Comparison of ENCODE assay signal across 8 cellular contexts in the genomic region with DNA sequence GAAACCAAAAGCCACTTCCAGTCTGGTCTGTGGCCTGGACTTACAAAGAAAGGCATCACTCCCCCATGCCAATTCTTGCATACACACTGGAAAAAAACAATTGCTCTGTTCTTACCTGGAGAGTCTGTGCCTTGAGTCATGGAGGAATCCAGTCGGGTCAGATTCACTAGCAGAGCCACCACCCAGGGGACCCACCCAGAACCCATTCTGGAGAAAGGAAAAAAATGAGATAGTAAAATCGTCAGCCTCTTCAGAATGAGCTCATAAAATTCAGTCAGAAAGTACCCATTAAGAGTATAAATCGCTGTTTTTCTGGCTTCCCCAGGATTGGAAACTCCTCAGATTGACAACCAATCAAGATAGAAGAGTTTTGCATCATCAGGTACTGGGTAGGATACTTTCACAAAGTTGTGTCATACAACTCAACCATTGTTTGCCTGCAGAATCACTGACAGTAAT. TPM values are rescaled to one million over a fixed set of nuclear protein-coding genes. Genes with fewer than 3 reads are reported as not detected.
DNase-seq lines count a peak whose midpoint lies in the region; ATAC-seq and TF ChIP-seq lines count a peak whose summit lies in the region.

TSS of gene HLA-DOB (minus strand) at position 257 of the 459 bp plus-strand sequence. CDS start at position 206, 51 bp downstream.

- intact Hi-C loops in dendritic cell treated with granulocyte-macrophage colony-stimulating factor and Interleukin-4, amounts not matched to agents 40 ng/mL and 50 ng/mL, for 4 days (cut with micrococcal nuclease): no loop called here
- intact Hi-C loops in ascending aorta (cut with DNase I): no loop called here

- H3K4me1 ChIP-seq in rectal smooth muscle tissue (ENCODE audit: control insufficient read depth, insufficient read depth, low read length): no peaks in the 10 kb centered on the region
- no peaks in the 10 kb centered on the region for H3K4me1 ChIP-seq in ascending aorta

- no peak within 1 kb of the TSS for H3K27ac ChIP-seq in rectal smooth muscle tissue (ENCODE audit: low read depth, low read length)
- H3K27ac ChIP-seq in ascending aorta: no peak within 1 kb of the TSS

- H3K36me3 Mint-ChIP-seq in dendritic cell treated with granulocyte-macrophage colony-stimulating factor and Interleukin-4, amounts not matched to agents 40 ng/mL and 50 ng/mL, for 4 days (ENCODE audit: low read depth): no peaks in the 10 kb centered on the region

- H3K27ac Mint-ChIP-seq in dendritic cell treated with granulocyte-macrophage colony-stimulating factor and Interleukin-4, amounts not matched to agents 40 ng/mL and 50 ng/mL, for 4 days: peak within 1 kb of the TSS; percentile 72

- peaks cover 1% of the 10 kb centered on the region for H3K27me3 Mint-ChIP-seq in dendritic cell treated with granulocyte-macrophage colony-stimulating factor and Interleukin-4, amounts not matched to agents 40 ng/mL and 50 ng/mL, for 4 days

- no peak for DNase-seq in NCI-H2227 (lab: John Stamatoyannopoulos, UW; ENCODE audit: unreplicated experiment)
- DNase-seq in NCI-H2081 (lab: John Stamatoyannopoulos, UW): no peak
- no peak for DNase-seq in ascending aorta (ENCODE audit: low spot score in 2 of 2)

- peak within 1 kb of the TSS; percentile 42 for H3K4me3 Mint-ChIP-seq in dendritic cell treated with granulocyte-macrophage colony-stimulating factor and Interleukin-4, amounts not matched to agents 40 ng/mL and 50 ng/mL, for 4 days

- H3K4me1 Mint-ChIP-seq in dendritic cell treated with granulocyte-macrophage colony-stimulating factor and Interleukin-4, amounts not matched to agents 40 ng/mL and 50 ng/mL, for 4 days (ENCODE audit: low read depth): peaks cover 46% of the 10 kb centered on the region

- peak; percentile 49 for ATAC-seq in GM18517 (IDR thresholded peaks at IDR 0.05; ENCODE audit: unreplicated experiment)
- ATAC-seq in HG03432 (IDR thresholded peaks at IDR 0.05; ENCODE audit: unreplicated experiment): peak; percentile 60
- no peak for ATAC-seq in GM19397 (IDR thresholded peaks at IDR 0.05; ENCODE audit: unreplicated experiment)

- H3K9me3 ChIP-seq in ascending aorta: no peaks in the 10 kb centered on the region

- H3K36me3 ChIP-seq in rectal smooth muscle tissue (ENCODE audit: control insufficient read depth, insufficient read depth, low read length) (no peaks in the 10 kb centered on the region), ascending aorta (no peaks in the 10 kb centered on the region)

- TF ChIP-seq CTCF in ascending aorta (IDR thresholded peaks at IDR 0.05): no peak

- H3K9me3 Mint-ChIP-seq in dendritic cell treated with granulocyte-macrophage colony-stimulating factor and Interleukin-4, amounts not matched to agents 40 ng/mL and 50 ng/mL, for 4 days: no peaks in the 10 kb centered on the region

- no peaks in the 10 kb centered on the region for H3K27me3 ChIP-seq in rectal smooth muscle tissue (ENCODE audit: control insufficient read depth, insufficient read depth, low read length)
- H3K27me3 ChIP-seq in ascending aorta: no peaks in the 10 kb centered on the region

- no peak within 1 kb of the TSS for H3K9ac ChIP-seq in rectal smooth muscle tissue (ENCODE audit: low read length)

- H3K4me3 ChIP-seq in rectal smooth muscle tissue (ENCODE audit: low read length): peak within 1 kb of the TSS; percentile 3
- no peak within 1 kb of the TSS for H3K4me3 ChIP-seq in ascending aorta

RNA-seq across cellular contexts. Expression of gene HLA-DOB, which starts in this region (rescaled TPM):
- not detected for total RNA-seq in ascending aorta
